ENCODE assay signal across 1 cellular context in genomic region chr14:102571478-102572042, GRCh38.
TF ChIP-seq lines count a peak whose summit lies in the region.

No MANE protein-coding gene starts in this region.

TF ChIP-seq in HEK293, 187 proteins besides CTCF, POLR2A, EP300 and RAD21 (continued from another document):
- TF ChIP-seq ZNF645 (tag by site-specific recombination; IDR thresholded peaks at IDR 0.05) (no peak), ZNF692 (tag by site-specific recombination; IDR thresholded peaks at IDR 0.05) (no peak), ZNF596 (tag by site-specific recombination; IDR thresholded peaks at IDR 0.05) (no peak), ZNF629 (tag by site-specific recombination; IDR thresholded peaks at IDR 0.05) (0 out of 2 replicates have a peak, but pooled peaks have one; percentile 21), ZNF433 (tag by site-specific recombination; IDR thresholded peaks at IDR 0.05; ENCODE audit: low read depth) (peak; percentile 55; the same call in 1 of the 2 replicates), SALL2 (tag by site-specific recombination; IDR thresholded peaks at IDR 0.05; ENCODE audit: borderline replicate concordance) (no peak), ZNF133 (tag by site-specific recombination; IDR thresholded peaks at IDR 0.05) (no peak), ZNF639 (tag by site-specific recombination; IDR thresholded peaks at IDR 0.05) (0 out of 2 replicates have a peak, but pooled peaks have one; percentile 16), HOXC10 (CRISPR knock-in tag; IDR thresholded peaks at IDR 0.05) (no peak), ZNF354C (tag by site-specific recombination; IDR thresholded peaks at IDR 0.05; ENCODE audit: borderline replicate concordance, low read depth) (0 out of 2 replicates have a peak, but pooled peaks have one; percentile 18), ZNF518A (tag by site-specific recombination; conservative IDR thresholded peaks at IDR 0.05; ENCODE audit: low read depth) (peak; percentile 73), ZNF394 (tag by site-specific recombination; IDR thresholded peaks at IDR 0.05; ENCODE audit: borderline replicate concordance) (peak; percentile 74; the same call in 1 of the 2 replicates), ZNF776 (tag by site-specific recombination; IDR thresholded peaks at IDR 0.05; ENCODE audit: borderline replicate concordance) (no peak), ZNF426 (tag by site-specific recombination; IDR thresholded peaks at IDR 0.05) (peak; percentile 70), ZNF664 (tag by site-specific recombination; IDR thresholded peaks at IDR 0.05) (no peak), ZNF473 (tag by site-specific recombination; IDR thresholded peaks at IDR 0.05) (no peak), ZNF76 (tag by site-specific recombination; IDR thresholded peaks at IDR 0.05; ENCODE audit: borderline replicate concordance, low read depth) (no peak), ZNF121 (tag by site-specific recombination; IDR thresholded peaks at IDR 0.05) (0 out of 2 replicates have a peak, but pooled peaks have one; percentile 32), ZNF423 (tag by site-specific recombination; IDR thresholded peaks at IDR 0.05) (no peak), ZSCAN23 (tag by site-specific recombination; IDR thresholded peaks at IDR 0.05) (no peak), ZNF202 (tag by site-specific recombination; IDR thresholded peaks at IDR 0.05; ENCODE audit: borderline replicate concordance) (0 out of 2 replicates have a peak, but pooled peaks have one; percentile 65), ZNF837 (tag by site-specific recombination; IDR thresholded peaks at IDR 0.05) (no peak), KLF9 (tag by site-specific recombination; IDR thresholded peaks at IDR 0.05; ENCODE audit: low read depth) (no peak), ZXDB (tag by site-specific recombination; IDR thresholded peaks at IDR 0.05) (peak; percentile 49; the same call in 1 of the 2 replicates), ZNF18 (tag by site-specific recombination; IDR thresholded peaks at IDR 0.05) (0 out of 2 replicates have a peak, but pooled peaks have one; percentile 26), ZNF600 (tag by site-specific recombination; IDR thresholded peaks at IDR 0.05) (no peak), ZNF146 (tag by site-specific recombination; IDR thresholded peaks at IDR 0.05) (peak; percentile 93), ZNF214 (tag by site-specific recombination; IDR thresholded peaks at IDR 0.05; ENCODE audit: borderline replicate concordance) (no peak), ZNF560 (tag by site-specific recombination; IDR thresholded peaks at IDR 0.05; ENCODE audit: borderline replicate concordance) (peak; percentile 75), ZNF654 (tag by site-specific recombination; IDR thresholded peaks at IDR 0.05; ENCODE audit: low read depth) (peak; percentile 32)
